Comparison of ENCODE assay signal across 16 cellular contexts in the genomic region with DNA sequence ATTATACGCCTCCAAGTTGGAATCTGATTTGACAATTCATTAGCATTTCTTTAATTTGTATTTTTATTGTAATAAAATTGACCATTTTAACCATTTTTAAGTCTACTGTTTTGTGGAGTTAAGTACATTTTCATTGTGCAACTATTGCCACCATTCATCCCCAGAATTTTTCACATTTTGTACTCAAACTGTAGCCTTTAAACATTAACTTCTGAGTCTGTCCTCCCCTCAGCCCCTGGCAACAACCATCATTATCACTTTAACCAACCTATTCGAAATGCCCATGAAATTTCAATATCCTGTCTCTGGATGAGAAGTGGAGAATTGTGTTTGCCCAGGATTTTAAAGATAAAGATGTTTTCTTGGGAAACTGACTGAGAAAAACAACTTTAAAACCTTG. TPM values are rescaled to one million over a fixed set of nuclear protein-coding genes. Genes with fewer than 3 reads are reported as not detected.
DNase-seq lines count a peak whose midpoint lies in the region; ATAC-seq and TF ChIP-seq lines count a peak whose summit lies in the region.
"Had no signal": no experiment of that assay in that cellular context is flagged by ENCODE, and none has a peak within 500 bp of the region (broad histone marks: within the 10 kb centered on the region; RNA-seq: fewer than 3 reads in every experiment).

No MANE protein-coding gene starts in this region.

- no peak for ATAC-seq in RWPE2 (ENCODE audit: low read depth)
- peak; percentile 69 for ATAC-seq in left lobe of liver
- ATAC-seq: CD8-positive, alpha-beta T cell; GM12878; K562 had no signal

- H3K36me3 Mint-ChIP-seq in osteocyte (ENCODE audit: unreplicated experiment) = no peaks in the 10 kb centered on the region
- H3K36me3 Mint-ChIP-seq: CD8-positive, alpha-beta T cell had no signal

- TF ChIP-seq CTCF in RWPE2 (IDR thresholded peaks at IDR 0.05; ENCODE audit: poor library complexity, severe bottlenecking) (no peak), osteocyte (IDR thresholded peaks at IDR 0.05) (no peak)

- H3K4me1 ChIP-seq in RWPE2 (ENCODE audit: insufficient read depth, poor library complexity, severe bottlenecking) = peaks cover 24% of the 10 kb centered on the region
- H3K4me1 ChIP-seq: BLaER1 had no signal

- no peaks in the 10 kb centered on the region for H3K9me3 Mint-ChIP-seq in osteocyte (ENCODE audit: unreplicated experiment)
- H3K9me3 Mint-ChIP-seq: CD14-positive monocyte; CD8-positive, alpha-beta T cell had no signal

- no peaks in the 10 kb centered on the region for H3K4me1 Mint-ChIP-seq in osteocyte (ENCODE audit: unreplicated experiment)

- no peaks in the 10 kb centered on the region for H3K27me3 Mint-ChIP-seq in osteocyte (ENCODE audit: unreplicated experiment)

- no peak overlapping the region for H3K4me3 Mint-ChIP-seq in osteocyte (ENCODE audit: unreplicated experiment)
- H3K4me3 Mint-ChIP-seq: CD14-positive monocyte; CD8-positive, alpha-beta T cell had no signal

- H3K27ac ChIP-seq in RWPE2 (ENCODE audit: poor library complexity, severe bottlenecking) = peak overlapping the region; percentile 40
- H3K27ac ChIP-seq: BLaER1, HL-60 had no signal

- no peaks in the 10 kb centered on the region for H3K27me3 ChIP-seq in RWPE2 (ENCODE audit: insufficient read depth, poor library complexity, severe bottlenecking)
- H3K27me3 ChIP-seq: BLaER1 had no signal

- H3K27ac Mint-ChIP-seq in osteocyte (ENCODE audit: unreplicated experiment) = no peak overlapping the region
- H3K27ac Mint-ChIP-seq: CD14-positive monocyte; CD8-positive, alpha-beta T cell had no signal

- H3K36me3 ChIP-seq in RWPE2 (ENCODE audit: low read depth) = peaks cover 26% of the 10 kb centered on the region
- H3K36me3 ChIP-seq: BLaER1, HAP-1 had no signal

- H3K9me3 ChIP-seq in RWPE2 (ENCODE audit: severe bottlenecking) = no peaks in the 10 kb centered on the region
- H3K9me3 ChIP-seq: BLaER1, HAP-1 had no signal

- H3K4me3 ChIP-seq in RWPE2 (ENCODE audit: severe bottlenecking) = no peak overlapping the region
- H3K4me3 ChIP-seq: BLaER1, GM12878, HAP-1, K562 had no signal

- DNase-seq in RWPE2 (ENCODE audit: low spot score) (no peak), left lobe of liver (ENCODE audit: low spot score) (no peak), renal cortical epithelial cell (ENCODE audit: low read depth) (peak; percentile 27), NCI-H524 (lab: John Stamatoyannopoulos, UW) (no peak), AML-193 (lab: John Stamatoyannopoulos, UW) (no peak), osteocyte (ENCODE audit: extremely low spot score, unreplicated experiment) (no peak)
- DNase-seq: Calu3; CD8-positive, alpha-beta T cell; DMS79 treated with DMSO at 0.1 percent for 48 hours; IMR-90 had no signal

RNA-seq across cellular contexts. Expression of a gene that starts 27.7 kb away (rescaled TPM):
- total RNA-seq in left lobe of liver (52.6 TPM), renal cortical epithelial cell (11.3 and 16.1 TPM in 2 replicates), osteocyte (23.8 and 29.3 TPM in 2 replicates)
